1 cellular context compared by ENCODE assay signal in genomic region chr20:11271920-11272594, GRCh38.
TF ChIP-seq lines count a peak whose summit lies in the region.

No MANE protein-coding gene starts in this region.

TF ChIP-seq in HCT116, 20 proteins besides CTCF, POLR2A, EP300 and RAD21 (continued from another document):
- no peak for TF ChIP-seq REST (IDR thresholded peaks at IDR 0.05; ENCODE audit: low read depth)
- TF ChIP-seq EZH2 (IDR thresholded peaks at IDR 0.05), result no peak
- TF ChIP-seq SP1 (IDR thresholded peaks at IDR 0.05; ENCODE audit: low read depth), result no peak
- no peak for TF ChIP-seq JUND (IDR thresholded peaks at IDR 0.05)
- TF ChIP-seq YY1 (IDR thresholded peaks at IDR 0.05; ENCODE audit: extremely low read depth, insufficient replicate concordance, low read depth, low read length), result no peak
TF ChIP-seq in HCT116: peak in this region for 0.
